Comparison of ENCODE assay signal across 8 cellular contexts in genomic region chr5:59036274-59036961, GRCh38.
DNase-seq lines count a peak whose midpoint lies in the region; ATAC-seq and TF ChIP-seq lines count a peak whose summit lies in the region.
"Had no signal": no experiment of that assay in that cellular context is flagged by ENCODE, and none has a peak within 500 bp of the region (broad histone marks: within the 10 kb centered on the region; RNA-seq: fewer than 3 reads in every experiment).

No MANE protein-coding gene starts in this region.

- no peak for TF ChIP-seq CTCF in HL-60 (IDR thresholded peaks at IDR 0.05; ENCODE audit: insufficient read depth, low read length)

- peaks cover 40 to 70% of the 10 kb centered on the region in 2 donors for H3K4me1 Mint-ChIP-seq in natural killer cell treated with Interleukin-12 subunit alpha and Interleukin-12 subunit beta and Interleukin-15 and Interleukin-18, amount 100 ng/mL, for 72 hours (ENCODE audit: low read depth in 2 of 2)

- no peaks in the 10 kb centered on the region for H3K27me3 ChIP-seq in HL-60 (ENCODE audit: insufficient read depth, poor library complexity, severe bottlenecking)
- H3K27me3 ChIP-seq: Peyer's patch had no signal

- peak; percentile 37 to 46 for ATAC-seq in natural killer cell treated with Interleukin-12 subunit alpha and Interleukin-12 subunit beta and Interleukin-15 and Interleukin-18, amount 100 ng/mL, for 72 hours
- ATAC-seq in HG02970 (IDR thresholded peaks at IDR 0.05; ENCODE audit: low FRiP score, unreplicated experiment) = no peak

- H3K27ac ChIP-seq in HL-60 (replicated peaks) = no peak overlapping the region; the same call in 1 of the 2 replicates

- H3K4me3 ChIP-seq in HL-60 (replicated peaks; ENCODE audit: insufficient read depth, low read length) = no peak overlapping the region

- peaks cover 16% of the 10 kb centered on the region for H3K36me3 Mint-ChIP-seq in natural killer cell treated with Interleukin-12 subunit alpha and Interleukin-12 subunit beta and Interleukin-15 and Interleukin-18, amount 100 ng/mL, for 72 hours

- intact Hi-C loops in head of caudate nucleus (cut with DNase I) = no loop called here

- peak overlapping the region; percentile 81 to 95 for H3K27ac Mint-ChIP-seq in natural killer cell treated with Interleukin-12 subunit alpha and Interleukin-12 subunit beta and Interleukin-15 and Interleukin-18, amount 100 ng/mL, for 72 hours

- H3K4me3 Mint-ChIP-seq in natural killer cell treated with Interleukin-12 subunit alpha and Interleukin-12 subunit beta and Interleukin-15 and Interleukin-18, amount 100 ng/mL, for 72 hours = peak overlapping the region; percentile 98

- no peaks in the 10 kb centered on the region for H3K9me3 Mint-ChIP-seq in natural killer cell treated with Interleukin-12 subunit alpha and Interleukin-12 subunit beta and Interleukin-15 and Interleukin-18, amount 100 ng/mL, for 72 hours

- DNase-seq in HL-60 (ENCODE audit: low read depth in 1 of 2, low spot score in 1 of 2) (peak; percentile 28 to 50), SHP77 treated with DMSO at 0.1 percent for 48 hours (lab: John Stamatoyannopoulos, UW) (peak; percentile 59), astrocyte of the hippocampus (ENCODE audit: low read depth, low spot score) (peak; percentile 64), head of caudate nucleus (no peak), ecto neural progenitor cell (ENCODE audit: low spot score) (no peak)
- peak; percentile 75 for DNase-seq in natural killer cell treated with Interleukin-12 subunit alpha and Interleukin-12 subunit beta and Interleukin-15 and Interleukin-18, amount 100 ng/mL, for 72 hours (ENCODE audit: low spot score)

- no peaks in the 10 kb centered on the region for H3K27me3 Mint-ChIP-seq in natural killer cell treated with Interleukin-12 subunit alpha and Interleukin-12 subunit beta and Interleukin-15 and Interleukin-18, amount 100 ng/mL, for 72 hours

Comparison
In these comparisons a context has a peak if more than half of its experiments do, and no peak if none do; other contexts are left out.
1. DNase-seq: peak in HL-60 (2 of 2), SHP77 treated with DMSO at 0.1 percent for 48 hours (single experiment), astrocyte of the hippocampus (single experiment) and natural killer cell treated with Interleukin-12 subunit alpha and Interleukin-12 subunit beta and Interleukin-15 and Interleukin-18, amount 100 ng/mL, for 72 hours (single experiment); none in head of caudate nucleus (0 of 42) and ecto neural progenitor cell (single experiment).